ENCODE assay signal across 16 cellular contexts in genomic region chr11:117633976-117634755, GRCh38.
"Had no signal": no experiment of that assay in that cellular context is flagged by ENCODE, and none has a peak within 500 bp of the region (broad histone marks: within the 10 kb centered on the region; RNA-seq: fewer than 3 reads in every experiment).

No MANE protein-coding gene starts in this region.

- H3K79me2 ChIP-seq: hepatocyte had no signal

- H3K27me3 ChIP-seq: ovary, tibial nerve, uterus had no signal

- H2AFZ ChIP-seq: hepatocyte had no signal

- DNase-seq: activated CD4-positive, alpha-beta T cell treated with anti-CD3 and anti-CD28 coated beads, Interleukin-2, amount 50 U/mL, for 1 hour; activated CD4-positive, CD25-positive, alpha-beta regulatory T cell treated with anti-CD3 and anti-CD28 coated beads, Interleukin-2, amount 50 U/mL, for 72 hours; activated CD8-positive, alpha-beta memory T cell treated with anti-CD3 and anti-CD28 coated beads for 24 hours; activated CD8-positive, alpha-beta memory T cell treated with anti-CD3 and anti-CD28 coated beads, Interleukin-2, amount 50 U/mL, for 48 hours; activated effector memory CD4-positive, alpha-beta T cell treated with Interleukin-2 at 50 U/mL for 16 hours; activated naive CD4-positive, alpha-beta T cell treated with anti-CD3 and anti-CD28 coated beads, Interleukin-2, amount 50 U/mL, for 16 hours; activated T-cell treated with anti-CD3 and anti-CD28 coated beads, Interleukin-2, amount 50 U/mL, for 48 hours; nephron progenitor cell; ovary; stimulated activated CD4-positive, alpha-beta T cell treated with anti-CD3 and anti-CD28 coated beads, Interleukin-12 subunit alpha, Interleukin-12 subunit beta, amount 100 ng/mL, for 4 hours; stimulated activated CD4-positive, alpha-beta T cell treated with anti-CD3 and anti-CD28 coated beads, Interleukin-1b, Interleukin-23, amount 100 ng/mL, for 48 hours; stimulated activated CD8-positive, alpha-beta memory T cell treated with anti-CD3 and anti-CD28 coated beads, Interleukin-4, amount 100 ng/mL, for 48 hours; stimulated activated naive CD4-positive, alpha-beta T cell; uterus had no signal

- H3K4me1 ChIP-seq: uterus had no signal

- H3K27ac ChIP-seq: hepatocyte, ovary, tibial nerve, uterus had no signal

- H3K4me2 ChIP-seq: hepatocyte had no signal

- H3K9me3 ChIP-seq: ovary, tibial nerve, uterus had no signal

- H3K4me3 ChIP-seq: hepatocyte, ovary, tibial nerve, uterus had no signal

- H3K36me3 ChIP-seq: ovary, tibial nerve, uterus had no signal
